In genomic region chr22:46417769-46418168, GRCh38 we compare ENCODE assay signal across 16 cellular contexts.
"Had no signal": no experiment of that assay in that cellular context is flagged by ENCODE, and none has a peak within 500 bp of the region (broad histone marks: within the 10 kb centered on the region; RNA-seq: fewer than 3 reads in every experiment).

No MANE protein-coding gene starts in this region.

- H3K36me3 ChIP-seq: adrenal gland, vagina had no signal

- H3K4me3 ChIP-seq: adrenal gland, lung, vagina had no signal

- FAIRE-seq: endometrium, frontal cortex had no signal

- H3K9me3 ChIP-seq: adrenal gland, vagina had no signal

- H3K4me1 ChIP-seq: adrenal gland, vagina had no signal

- H3K27me3 ChIP-seq: adrenal gland, vagina had no signal

- H3K27ac ChIP-seq: adrenal gland, vagina had no signal

- ATAC-seq: activated CD4-positive, alpha-beta T cell treated with anti-CD3 and anti-CD28 coated beads for 36 hours; activated naive CD4-positive, alpha-beta T cell treated with anti-CD3 and anti-CD28 coated beads, Interleukin-2, amount 50 U/mL, for 72 hours; T-cell; WTC11 had no signal

- DNase-seq: activated CD4-positive, alpha-beta T cell treated with anti-CD3 and anti-CD28 coated beads for 36 hours; activated CD4-positive, alpha-beta T cell treated with anti-CD3 and anti-CD28 coated beads, Interleukin-2, amount 50 U/mL, for 48 hours; activated gamma-delta T cell treated with Interleukin-2 at 50 U/mL for 16 hours; adrenal gland; cortex of kidney; erythroblast; nephron progenitor cell; occipital lobe; stimulated activated CD4-positive, alpha-beta T cell treated with anti-CD3 and anti-CD28 coated beads, Interleukin-2, amount 100 ng/mL, for 24 hours; T-cell had no signal
